ENCODE assay signal across 20 cellular contexts in genomic region chr5:71596169-71596568, GRCh38.
"Had no signal": no experiment of that assay in that cellular context is flagged by ENCODE, and none has a peak within 500 bp of the region (broad histone marks: within the 10 kb centered on the region; RNA-seq: fewer than 3 reads in every experiment).

No MANE protein-coding gene starts in this region.

- H3K36me3 ChIP-seq: uterus had no signal

- H3K4me3 ChIP-seq: dorsolateral prefrontal cortex, heart left ventricle, pancreas, suprapubic skin, tibial artery, upper lobe of left lung, uterus had no signal

- H3K27ac Mint-ChIP-seq: progenitor cell of endocrine pancreas had no signal

- ATAC-seq: esophagus mucosa; heart left ventricle; right cardiac atrium; stimulated activated naive CD8-positive, alpha-beta T cell treated with anti-CD3 and anti-CD28 coated beads, Interleukin-15, Interleukin-2, amounts not matched to agents 100 U/mL and 50 U/mL, for 24 hours had no signal

- H3K27me3 ChIP-seq: dorsolateral prefrontal cortex, heart left ventricle, pancreas, suprapubic skin, tibial artery, upper lobe of left lung, uterus had no signal

- H3K27me3 Mint-ChIP-seq: naive B cell, progenitor cell of endocrine pancreas had no signal

- H3K4me1 ChIP-seq: pancreas, uterus had no signal

- H3K9me3 ChIP-seq: heart left ventricle, pancreas, suprapubic skin, tibial artery, upper lobe of left lung, uterus had no signal

- H3K4me3 Mint-ChIP-seq: naive B cell, neural crest cell had no signal

- H3K9me3 Mint-ChIP-seq: naive B cell, neural crest cell had no signal

- DNase-seq: cortex of kidney; dorsolateral prefrontal cortex; effector CD8-positive, alpha-beta T cell; heart left ventricle; hippocampal formation; kidney glomerular epithelial cell; mesendoderm; naive B cell; pancreas; right cardiac atrium; small intestine; stimulated activated CD4-positive, alpha-beta T cell treated with anti-CD3 and anti-CD28 coated beads, Interleukin-12 subunit alpha, Interleukin-12 subunit beta, amount 100 ng/mL, for 4 hours; stimulated activated naive CD8-positive, alpha-beta T cell treated with anti-CD3 and anti-CD28 coated beads, Interleukin-15, Interleukin-2, amounts not matched to agents 100 U/mL and 50 U/mL, for 24 hours; tibial artery; upper lobe of left lung; uterus had no signal

- H3K27ac ChIP-seq: dorsolateral prefrontal cortex, heart left ventricle, pancreas, suprapubic skin, tibial artery, upper lobe of left lung, uterus had no signal

- H3K4me1 Mint-ChIP-seq: neural crest cell had no signal
